ENCODE assay signal across 1 cellular context in genomic region chr3:51950899-51951298, GRCh38.
TF ChIP-seq lines count a peak whose summit lies in the region.

No MANE protein-coding gene starts in this region.

TF ChIP-seq in HepG2, 621 proteins besides CTCF, POLR2A, EP300 and RAD21:
- TF ChIP-seq ESRRA (CRISPR knock-in tag; IDR thresholded peaks at IDR 0.05; ENCODE audit: low read depth) = peak; percentile 51; the same call in 1 of the 2 replicates
- TF ChIP-seq ZNF747 (CRISPR knock-in tag; IDR thresholded peaks at IDR 0.05; ENCODE audit: borderline replicate concordance) = no peak
- no peak for TF ChIP-seq ARHGAP35 (CRISPR knock-in tag; IDR thresholded peaks at IDR 0.05; ENCODE audit: borderline replicate concordance)
- no peak for TF ChIP-seq ZBTB43 (CRISPR knock-in tag; conservative IDR thresholded peaks at IDR 0.05)
- peak; percentile 84 for TF ChIP-seq ZNF770 (CRISPR knock-in tag; IDR thresholded peaks at IDR 0.05)
- no peak for TF ChIP-seq CSRNP2 (CRISPR knock-in tag; conservative IDR thresholded peaks at IDR 0.05; ENCODE audit: low read depth)
- peak; percentile 28 to 42; a peak in 1 of 4 replicates for TF ChIP-seq NR2F1 (CRISPR knock-in tag; IDR thresholded peaks at IDR 0.05)
- TF ChIP-seq NR2C2 (CRISPR knock-in tag; IDR thresholded peaks at IDR 0.05; ENCODE audit: borderline replicate concordance) = peak; percentile 50; the same call in 1 of the 2 replicates
- TF ChIP-seq ZNF75D (CRISPR knock-in tag; IDR thresholded peaks at IDR 0.05; ENCODE audit: borderline replicate concordance) = no peak
- peak; percentile 39 for TF ChIP-seq SALL1 (CRISPR knock-in tag; IDR thresholded peaks at IDR 0.05)
- peak; percentile 67 for TF ChIP-seq CEBPG (CRISPR knock-in tag; IDR thresholded peaks at IDR 0.05)
- no peak for TF ChIP-seq FOXA3 (CRISPR knock-in tag; IDR thresholded peaks at IDR 0.05)
- no peak for TF ChIP-seq MTERF4 (CRISPR knock-in tag; IDR thresholded peaks at IDR 0.05)
- TF ChIP-seq TEAD2 (CRISPR knock-in tag; IDR thresholded peaks at IDR 0.05) = no peak
- TF ChIP-seq SAP130 (CRISPR knock-in tag; IDR thresholded peaks at IDR 0.05; ENCODE audit: low read depth) = no peak; the same call in 1 of the 2 replicates
- no peak for TF ChIP-seq ZFP41 (CRISPR knock-in tag; IDR thresholded peaks at IDR 0.05; ENCODE audit: borderline replicate concordance)
- TF ChIP-seq PAXIP1 (CRISPR knock-in tag; conservative IDR thresholded peaks at IDR 0.05) = peak; percentile 53; the same call in 1 of the 2 replicates
- no peak for TF ChIP-seq ZNF274 (CRISPR knock-in tag; IDR thresholded peaks at IDR 0.05)
- TF ChIP-seq TEAD3 (CRISPR knock-in tag; optimal IDR thresholded peaks at IDR 0.05; ENCODE audit: borderline replicate concordance) = peak; percentile 89
- TF ChIP-seq CREM (IDR thresholded peaks at IDR 0.05) = no peak
- no peak for TF ChIP-seq CREM (CRISPR knock-in tag; IDR thresholded peaks at IDR 0.05)
- peak; percentile 65 for TF ChIP-seq HNF4A (CRISPR knock-in tag; IDR thresholded peaks at IDR 0.05)
- peak; percentile 48 for TF ChIP-seq NR2F6 (IDR thresholded peaks at IDR 0.05)
- TF ChIP-seq NR2F6 (CRISPR knock-in tag; IDR thresholded peaks at IDR 0.05) = peak; percentile 68; the same call in 1 of the 2 replicates
- TF ChIP-seq AHR (CRISPR knock-in tag; IDR thresholded peaks at IDR 0.05) = no peak
- TF ChIP-seq MED1 (CRISPR knock-in tag; IDR thresholded peaks at IDR 0.05) = 0 out of 2 replicates have a peak, but pooled peaks have one; percentile 24
- TF ChIP-seq GATAD2A (CRISPR knock-in tag; IDR thresholded peaks at IDR 0.05) = 0 out of 2 replicates have a peak, but pooled peaks have one; percentile 13
- no peak for TF ChIP-seq RFXANK (CRISPR knock-in tag; IDR thresholded peaks at IDR 0.05)
- TF ChIP-seq KLF15 (CRISPR knock-in tag; IDR thresholded peaks at IDR 0.05; ENCODE audit: borderline replicate concordance) = no peak
- TF ChIP-seq CEBPB (IDR thresholded peaks at IDR 0.05; ENCODE audit: borderline replicate concordance, low read depth, low read length) = peak; percentile 60
- no peak for TF ChIP-seq TARDBP (CRISPR knock-in tag; IDR thresholded peaks at IDR 0.05)
- TF ChIP-seq PHF21A (CRISPR knock-in tag; IDR thresholded peaks at IDR 0.05) = 0 out of 2 replicates have a peak, but pooled peaks have one; percentile 30
